11 cellular contexts compared by ENCODE assay signal in the genomic region with DNA sequence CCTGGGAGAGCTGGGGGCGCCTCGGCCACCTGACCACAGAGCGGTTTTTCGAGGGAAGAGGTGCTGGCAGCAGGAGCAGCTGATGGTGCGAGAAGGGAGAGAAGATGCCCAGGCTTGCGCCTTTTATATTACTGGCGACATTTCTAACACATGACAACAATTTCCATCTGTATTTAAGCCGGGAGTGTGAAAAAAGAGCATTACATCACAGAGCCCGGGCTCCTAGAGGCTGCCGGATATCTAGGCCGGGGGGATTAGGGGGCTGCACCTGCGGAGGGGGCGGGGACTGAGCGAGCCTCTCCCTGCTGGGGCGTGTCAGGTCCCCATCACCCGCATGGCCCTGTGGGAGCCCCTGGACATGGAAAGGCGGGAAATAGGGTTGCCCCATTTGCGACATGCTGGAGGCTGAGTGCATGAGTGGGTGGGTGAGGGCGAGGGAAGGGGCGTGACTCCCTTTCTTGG.
DNase-seq lines count a peak whose midpoint lies in the region; ATAC-seq and TF ChIP-seq lines count a peak whose summit lies in the region.
"Had no signal": no experiment of that assay in that cellular context is flagged by ENCODE, and none has a peak within 500 bp of the region (broad histone marks: within the 10 kb centered on the region; RNA-seq: fewer than 3 reads in every experiment).

No MANE protein-coding gene starts in this region.

- TF ChIP-seq RAD21 in neural cell (conservative IDR thresholded peaks at IDR 0.05): no peak

- no peak overlapping the region for H3K4me2 ChIP-seq in neural cell (ENCODE audit: low read length)

- H4K20me1 ChIP-seq in neural cell (ENCODE audit: insufficient read depth): no peaks in the 10 kb centered on the region

- WGBS in heart right ventricle, 2 donors: 29 to 39% methylated on average over 20 of the region's 20 CpGs

- TF ChIP-seq EP300 in neural cell (conservative IDR thresholded peaks at IDR 0.05; ENCODE audit: poor library complexity, severe bottlenecking): no peak

- intact Hi-C loops in heart right ventricle (cut with DNase I) (no loop called here), Right ventricle myocardium inferior (cut with DNase I) (loop anchor here (10.0 kb wide), 1 partner anchor 137 kb away; no protein-coding TSS in a partner anchor)

- H3K4me3 ChIP-seq in heart right ventricle: peak overlapping the region in 7 of 10 donors; percentile 4 to 45 (median 41)
- peak overlapping the region; percentile 46 to 51 for H3K4me3 ChIP-seq in foreskin fibroblast (ENCODE audit: low read depth in 1 of 2, low read length in 2 of 2)
- H3K4me3 ChIP-seq in neural cell (ENCODE audit: low read length): peak overlapping the region; percentile 72

- H3K4me1 Mint-ChIP-seq in naive thymus-derived CD8-positive, alpha-beta T cell: no peaks in the 10 kb centered on the region
- H3K4me1 Mint-ChIP-seq: activated CD4-positive, alpha-beta T cell treated with anti-CD3 and anti-CD28 coated beads for 36 hours; activated naive CD8-positive, alpha-beta T cell treated with anti-CD3 and anti-CD28 coated beads, Interleukin-2, amount 10 ng/mL, durations not matched to agents 7 days and 5 days had no signal

- H3K27ac Mint-ChIP-seq in naive thymus-derived CD8-positive, alpha-beta T cell: no peak overlapping the region
- H3K27ac Mint-ChIP-seq: activated CD4-positive, alpha-beta T cell treated with anti-CD3 and anti-CD28 coated beads for 36 hours; activated naive CD8-positive, alpha-beta T cell treated with anti-CD3 and anti-CD28 coated beads, Interleukin-2, amount 10 ng/mL, durations not matched to agents 7 days and 5 days had no signal

- H3K79me2 ChIP-seq in neural cell (replicated peaks; ENCODE audit: insufficient read depth, low read length): peaks cover 36% of the 10 kb centered on the region

- H3K9me3 Mint-ChIP-seq in naive thymus-derived CD8-positive, alpha-beta T cell: peaks cover 0 to 4% (median 0%) of the 10 kb centered on the region in 9 donors
- H3K9me3 Mint-ChIP-seq: activated naive CD8-positive, alpha-beta T cell treated with anti-CD3 and anti-CD28 coated beads, Interleukin-2, amount 10 ng/mL, durations not matched to agents 7 days and 5 days had no signal

- H3K4me3 Mint-ChIP-seq in naive thymus-derived CD8-positive, alpha-beta T cell: no peak overlapping the region
- H3K4me3 Mint-ChIP-seq: activated CD4-positive, alpha-beta T cell treated with anti-CD3 and anti-CD28 coated beads for 36 hours; activated naive CD8-positive, alpha-beta T cell treated with anti-CD3 and anti-CD28 coated beads, Interleukin-2, amount 10 ng/mL, durations not matched to agents 7 days and 5 days had no signal

- H3K27ac ChIP-seq in heart right ventricle: no peak overlapping the region
- peak overlapping the region; percentile 95 for H3K27ac ChIP-seq in neural cell (ENCODE audit: low read length)

- no peaks in the 10 kb centered on the region for H3K9me2 ChIP-seq in neural cell (ENCODE audit: insufficient read depth, low read length)

- H3K36me3 Mint-ChIP-seq in naive thymus-derived CD8-positive, alpha-beta T cell: peaks cover 0 to 5% (median 0%) of the 10 kb centered on the region in 3 donors
- H3K36me3 Mint-ChIP-seq: activated naive CD8-positive, alpha-beta T cell treated with anti-CD3 and anti-CD28 coated beads, Interleukin-2, amount 10 ng/mL, durations not matched to agents 7 days and 5 days had no signal

- H3K9ac ChIP-seq in neural cell (ENCODE audit: low read length): peak overlapping the region; percentile 98

- H3K27me3 Mint-ChIP-seq in naive thymus-derived CD8-positive, alpha-beta T cell: peaks cover 18 to 37% (median 26%) of the 10 kb centered on the region in 5 donors

- POLR2A ChIA-PET in naive thymus-derived CD8-positive, alpha-beta T cell (lab: Charles Lee): no interaction called here

- peaks cover 6% of the 10 kb centered on the region for H3F3A ChIP-seq in neural cell (ENCODE audit: insufficient read depth, low read length, poor library complexity, severe bottlenecking)

- H3K9me3 ChIP-seq in heart right ventricle (no peaks in the 10 kb centered on the region), neural cell (ENCODE audit: low read length) (no peaks in the 10 kb centered on the region)

- peak overlapping the region; percentile 93 for H2AFZ ChIP-seq in neural cell (ENCODE audit: low read depth, low read length)

- TF ChIP-seq CTCF in heart right ventricle (IDR thresholded peaks at IDR 0.05) (no peak), foreskin fibroblast (IDR thresholded peaks at IDR 0.05; ENCODE audit: low read depth, low read length) (no peak), neural cell (IDR thresholded peaks at IDR 0.05; ENCODE audit: poor library complexity, severe bottlenecking) (no peak)

- H3K36me3 ChIP-seq in heart right ventricle: no peaks in the 10 kb centered on the region
- no peaks in the 10 kb centered on the region for H3K36me3 ChIP-seq in neural cell (ENCODE audit: insufficient read depth, low read length)

- H3K27me3 ChIP-seq in heart right ventricle (peaks cover 0 to 13% (median 0%) of the 10 kb centered on the region in 7 donors), neural cell (ENCODE audit: insufficient read depth, low read depth, low read length) (no peaks in the 10 kb centered on the region)

- ATAC-seq in heart right ventricle (peak in 6 of 8 donors; percentile 15 to 56 (median 33)), Right ventricle myocardium inferior (no peak), GM18907 (IDR thresholded peaks at IDR 0.05; ENCODE audit: unreplicated experiment) (no peak), GM21825 (IDR thresholded peaks at IDR 0.05; ENCODE audit: unreplicated experiment) (no peak)
- no peak for ATAC-seq in naive thymus-derived CD8-positive, alpha-beta T cell
- ATAC-seq: activated CD4-positive, alpha-beta T cell treated with anti-CD3 and anti-CD28 coated beads for 36 hours had no signal

- peaks cover 0 to 36% (median 22%) of the 10 kb centered on the region in 9 donors for H3K4me1 ChIP-seq in heart right ventricle

- DNase-seq in heart right ventricle: no peak
- DNase-seq in Right ventricle myocardium inferior (ENCODE audit: missing footprints): no peak
- DNase-seq in foreskin fibroblast: peak in 1 of 2 donors; percentile 31
- no peak for DNase-seq in HPDE6-E6E7 (ENCODE audit: extremely low spot score)
- DNase-seq in naive thymus-derived CD8-positive, alpha-beta T cell: no peak
- DNase-seq: activated CD4-positive, alpha-beta T cell treated with anti-CD3 and anti-CD28 coated beads for 36 hours; activated naive CD8-positive, alpha-beta T cell treated with anti-CD3 and anti-CD28 coated beads, Interleukin-2, amount 10 ng/mL, durations not matched to agents 7 days and 5 days; SHP77 treated with DMSO at 0.1 percent for 48 hours had no signal

TF ChIP-seq in neural cell, 6 proteins besides CTCF, POLR2A, EP300 and RAD21:
- TF ChIP-seq POLR2AphosphoS5 (IDR thresholded peaks at IDR 0.05): peak; percentile 87
- no peak for TF ChIP-seq EZH2 (IDR thresholded peaks at IDR 0.05; ENCODE audit: borderline replicate concordance, insufficient read depth, low read length, poor library complexity, severe bottlenecking)
- TF ChIP-seq SMC3 (conservative IDR thresholded peaks at IDR 0.05; ENCODE audit: poor library complexity): no peak
- TF ChIP-seq TAF1 (IDR thresholded peaks at IDR 0.05; ENCODE audit: low read depth): peak; percentile 7
- TF ChIP-seq MXI1 (conservative IDR thresholded peaks at IDR 0.05; ENCODE audit: poor library complexity, severe bottlenecking): no peak
- TF ChIP-seq, protein P1, sequence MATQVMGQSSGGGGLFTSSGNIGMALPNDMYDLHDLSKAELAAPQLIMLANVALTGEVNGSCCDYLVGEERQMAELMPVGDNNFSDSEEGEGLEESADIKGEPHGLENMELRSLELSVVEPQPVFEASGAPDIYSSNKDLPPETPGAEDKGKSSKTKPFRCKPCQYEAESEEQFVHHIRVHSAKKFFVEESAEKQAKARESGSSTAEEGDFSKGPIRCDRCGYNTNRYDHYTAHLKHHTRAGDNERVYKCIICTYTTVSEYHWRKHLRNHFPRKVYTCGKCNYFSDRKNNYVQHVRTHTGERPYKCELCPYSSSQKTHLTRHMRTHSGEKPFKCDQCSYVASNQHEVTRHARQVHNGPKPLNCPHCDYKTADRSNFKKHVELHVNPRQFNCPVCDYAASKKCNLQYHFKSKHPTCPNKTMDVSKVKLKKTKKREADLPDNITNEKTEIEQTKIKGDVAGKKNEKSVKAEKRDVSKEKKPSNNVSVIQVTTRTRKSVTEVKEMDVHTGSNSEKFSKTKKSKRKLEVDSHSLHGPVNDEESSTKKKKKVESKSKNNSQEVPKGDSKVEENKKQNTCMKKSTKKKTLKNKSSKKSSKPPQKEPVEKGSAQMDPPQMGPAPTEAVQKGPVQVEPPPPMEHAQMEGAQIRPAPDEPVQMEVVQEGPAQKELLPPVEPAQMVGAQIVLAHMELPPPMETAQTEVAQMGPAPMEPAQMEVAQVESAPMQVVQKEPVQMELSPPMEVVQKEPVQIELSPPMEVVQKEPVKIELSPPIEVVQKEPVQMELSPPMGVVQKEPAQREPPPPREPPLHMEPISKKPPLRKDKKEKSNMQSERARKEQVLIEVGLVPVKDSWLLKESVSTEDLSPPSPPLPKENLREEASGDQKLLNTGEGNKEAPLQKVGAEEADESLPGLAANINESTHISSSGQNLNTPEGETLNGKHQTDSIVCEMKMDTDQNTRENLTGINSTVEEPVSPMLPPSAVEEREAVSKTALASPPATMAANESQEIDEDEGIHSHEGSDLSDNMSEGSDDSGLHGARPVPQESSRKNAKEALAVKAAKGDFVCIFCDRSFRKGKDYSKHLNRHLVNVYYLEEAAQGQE (IDR thresholded peaks at IDR 0.05; ENCODE audit: borderline replicate concordance): no peak

Comparison
In these comparisons a context has a peak if more than half of its experiments do, and no peak if none do; other contexts are left out.
1. ATAC-seq: peak in heart right ventricle (6 of 8); none in Right ventricle myocardium inferior (single experiment), GM18907 (single experiment), GM21825 (single experiment) and naive thymus-derived CD8-positive, alpha-beta T cell (0 of 2).
2. Peak in every context shown above with its lines, with median percentiles within 50 percentile points of each other: H3K4me3 ChIP-seq.